ENCODE assay signal across 32 cellular contexts in genomic region chr11:116079580-116079979, GRCh38.
"Had no signal": no experiment of that assay in that cellular context is flagged by ENCODE, and none has a peak within 500 bp of the region (broad histone marks: within the 10 kb centered on the region; RNA-seq: fewer than 3 reads in every experiment).

No MANE protein-coding gene starts in this region.

- H3K36me3 Mint-ChIP-seq: natural killer cell; stimulated activated memory B cell treated with anti-CD40 and anti-IgM and Interleukin-4, amounts not matched to agents 10 μg/mL and 1 μg/mL and 100 μg/mL, for 72 hours; type B pancreatic cell had no signal

- H3K36me3 ChIP-seq: neural progenitor cell, ovary, right atrium auricular region, spleen, suprapubic skin, tibial artery, transverse colon, upper lobe of right lung, uterus had no signal

- H3K27ac Mint-ChIP-seq: naive thymus-derived CD4-positive, alpha-beta T cell; natural killer cell; nephron; neural progenitor cell; progenitor cell of endocrine pancreas; stimulated activated memory B cell treated with anti-CD40 and anti-IgM and Interleukin-4, amounts not matched to agents 10 μg/mL and 1 μg/mL and 100 μg/mL, for 72 hours; stimulated activated naive CD8-positive, alpha-beta T cell treated with anti-CD3 and anti-CD28 coated beads, Interleukin-15, amount 100 ng/mL, for 72 hours; type B pancreatic cell had no signal

- H3K4me1 ChIP-seq: parathyroid adenoma, spleen, suprapubic skin, testis, tibial artery, transverse colon, upper lobe of right lung, uterus had no signal

- H3K27ac ChIP-seq: neural progenitor cell, ovary, parathyroid adenoma, right atrium auricular region, skin epidermis, spleen, suprapubic skin, testis, tibial artery, transverse colon, upper lobe of right lung, uterus had no signal

- H3K4me2 ChIP-seq: neural progenitor cell, smooth muscle cell had no signal

- H3K9ac ChIP-seq: neural progenitor cell, parathyroid adenoma had no signal

- H3K4me3 Mint-ChIP-seq: naive thymus-derived CD4-positive, alpha-beta T cell; natural killer cell; nephron; neural progenitor cell; stimulated activated memory B cell treated with anti-CD40 and anti-IgM and Interleukin-4, amounts not matched to agents 10 μg/mL and 1 μg/mL and 100 μg/mL, for 72 hours; stimulated activated naive CD8-positive, alpha-beta T cell treated with anti-CD3 and anti-CD28 coated beads, Interleukin-15, amount 100 ng/mL, for 72 hours; type B pancreatic cell had no signal

- H3K4me1 Mint-ChIP-seq: naive thymus-derived CD4-positive, alpha-beta T cell; natural killer cell; nephron; stimulated activated memory B cell treated with anti-CD40 and anti-IgM and Interleukin-4, amounts not matched to agents 10 μg/mL and 1 μg/mL and 100 μg/mL, for 72 hours; stimulated activated naive CD8-positive, alpha-beta T cell treated with anti-CD3 and anti-CD28 coated beads, Interleukin-15, amount 100 ng/mL, for 72 hours had no signal

- H3K4me3 ChIP-seq: neural progenitor cell, ovary, right atrium auricular region, skin epidermis, smooth muscle cell, spleen, suprapubic skin, testis, tibial artery, transverse colon, upper lobe of right lung, uterus had no signal

- H2AFZ ChIP-seq: neural progenitor cell, parathyroid adenoma had no signal

- ATAC-seq: naive thymus-derived CD4-positive, alpha-beta T cell; natural killer cell; sciatic nerve; stimulated activated memory B cell treated with anti-CD40 and anti-IgM and Interleukin-4, amounts not matched to agents 10 μg/mL and 1 μg/mL and 100 μg/mL, for 72 hours; stimulated activated naive CD8-positive, alpha-beta T cell treated with anti-CD3 and anti-CD28 coated beads, Interleukin-15, amount 100 ng/mL, for 72 hours; stimulated activated naive CD8-positive, alpha-beta T cell treated with anti-CD3 and anti-CD28 coated beads, Interleukin-15, Interleukin-2, amounts not matched to agents 100 U/mL and 50 U/mL, for 24 hours; upper lobe of right lung had no signal

- DNase-seq: naive thymus-derived CD4-positive, alpha-beta T cell; natural killer cell; occipital lobe; ovary; posterior cingulate gyrus; retina; spleen; stimulated activated CD4-positive, alpha-beta T cell treated with anti-CD3 and anti-CD28 coated beads, Interleukin-12 subunit alpha, Interleukin-12 subunit beta, amount 100 ng/mL, for 4 hours; stimulated activated CD4-positive, alpha-beta T cell treated with anti-CD3 and anti-CD28 coated beads, Interleukin-1b, Interleukin-23, amount 100 ng/mL, for 48 hours; stimulated activated CD4-positive, alpha-beta T cell treated with anti-CD3 and anti-CD28 coated beads, Interleukin-4, amount 100 ng/mL, for 1 hour; stimulated activated CD4-positive, alpha-beta T cell treated with anti-CD3 and anti-CD28 coated beads, Interleukin-4, amount 100 ng/mL, for 4 hours; stimulated activated CD8-positive, alpha-beta memory T cell treated with anti-CD3 and anti-CD28 coated beads, Interleukin-4, amount 100 ng/mL, for 48 hours; stimulated activated naive CD4-positive, alpha-beta T cell; stimulated activated naive CD8-positive, alpha-beta T cell treated with anti-CD3 and anti-CD28 coated beads, Interleukin-15, amount 100 ng/mL, for 72 hours; stimulated activated naive CD8-positive, alpha-beta T cell treated with anti-CD3 and anti-CD28 coated beads, Interleukin-15, Interleukin-2, amounts not matched to agents 100 U/mL and 50 U/mL, for 24 hours; substantia nigra; testis; tibial artery; transverse colon; upper lobe of right lung; uterus had no signal

- H3K27me3 ChIP-seq: neural progenitor cell, ovary, right atrium auricular region, testis, upper lobe of right lung, uterus had no signal

- H3K9me3 ChIP-seq: ovary, right atrium auricular region, suprapubic skin, testis, tibial artery, transverse colon, upper lobe of right lung, uterus had no signal
